18 cellular contexts compared by ENCODE assay signal in the genomic region with DNA sequence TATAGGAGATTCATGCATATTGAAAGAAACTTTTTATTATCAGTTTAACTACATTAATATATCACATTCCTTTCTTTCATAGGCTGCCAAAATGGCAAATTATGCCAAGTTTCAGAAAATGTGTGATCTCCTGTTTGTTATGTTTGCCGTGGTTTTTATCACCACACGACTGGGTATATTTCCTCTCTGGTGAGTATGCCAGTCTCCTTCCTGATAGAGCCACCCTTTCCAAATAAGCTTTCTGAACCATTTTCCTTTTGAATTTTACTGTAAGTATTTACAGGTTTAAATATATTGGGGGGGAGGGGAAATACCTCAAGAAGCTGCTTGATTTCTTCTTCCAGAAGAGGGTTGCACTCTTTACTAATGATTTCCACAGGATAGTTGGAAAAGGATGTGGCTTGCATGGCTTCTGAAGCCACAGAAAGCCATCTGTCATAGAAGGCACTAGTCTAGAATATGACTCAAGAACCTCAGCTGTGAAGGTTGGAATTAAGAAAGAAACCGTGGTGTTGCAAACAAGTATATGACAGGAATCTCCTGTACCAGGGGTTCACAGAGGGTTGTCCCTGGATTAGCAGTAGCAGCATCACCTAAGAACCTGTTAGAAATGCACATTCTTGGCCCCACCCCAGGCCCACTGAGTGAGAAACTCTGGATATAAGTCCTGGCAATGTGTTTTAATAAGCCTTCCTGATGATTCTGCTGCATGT.
A peak's percentile ranks its signal among the peaks of the same experiment; 100 is the strongest.
DNase-seq lines count a peak whose midpoint lies in the region; ATAC-seq, FAIRE-seq and TF ChIP-seq lines count a peak whose summit lies in the region.
"Had no signal": no experiment of that assay in that cellular context is flagged by ENCODE, and none has a peak within 500 bp of the region (broad histone marks: within the 10 kb centered on the region; RNA-seq: fewer than 3 reads in every experiment).

No MANE protein-coding gene starts in this region.

- H3K4me3 Mint-ChIP-seq in T-cell = no peak overlapping the region
- H3K4me3 Mint-ChIP-seq: activated CD4-positive, alpha-beta T cell treated with anti-CD3 and anti-CD28 coated beads, Interleukin-2, amount 10 ng/mL, durations not matched to agents 24 days and 14 days; GM23338 had no signal

- peak in 3 of 4 experiments; percentile 36 to 59 (median 36) for ATAC-seq in T-cell (replicated peaks in 1 of 4)
- no peak for ATAC-seq in HG03521 (IDR thresholded peaks at IDR 0.05; ENCODE audit: unreplicated experiment)
- ATAC-seq in left cardiac atrium = no peak
- ATAC-seq: gastroesophageal sphincter, GM23338, right cardiac atrium had no signal

- H3K27me3 Mint-ChIP-seq in T-cell = no peaks in the 10 kb centered on the region
- H3K27me3 Mint-ChIP-seq: activated CD4-positive, alpha-beta T cell treated with anti-CD3 and anti-CD28 coated beads, Interleukin-2, amount 10 ng/mL, durations not matched to agents 24 days and 14 days had no signal

- no peak for TF ChIP-seq CTCF in epithelial cell of esophagus (IDR thresholded peaks at IDR 0.05; ENCODE audit: insufficient read depth, low read depth, low read length, missing control alignments)

- peak; percentile 4 for DNase-seq in stimulated activated CD4-positive, alpha-beta T cell treated with anti-CD3 and anti-CD28 coated beads, Interleukin-4, amount 100 ng/mL, for 24 hours
- DNase-seq in stimulated activated CD4-positive, alpha-beta T cell treated with anti-CD3 and anti-CD28 coated beads, Interleukin-4, amount 100 ng/mL, for 4 hours = no peak
- DNase-seq in T-cell (no peak), epithelial cell of esophagus (ENCODE audit: low read depth) (peak; percentile 55), frontal cortex (ENCODE audit: low spot score in 2 of 2) (no peak), NCI-H526 treated with DMSO at 0.1 percent for 48 hours (lab: John Stamatoyannopoulos, UW) (no peak), left cardiac atrium (no peak)
- DNase-seq: activated CD4-positive, alpha-beta T cell treated with anti-CD3 and anti-CD28 coated beads, Interleukin-2, amount 10 ng/mL, durations not matched to agents 24 days and 14 days; activated effector memory CD4-positive, alpha-beta T cell treated with Interleukin-2 at 50 U/mL for 16 hours; caudate nucleus; DMS153; NCI-H1105; NCI-H2171; right cardiac atrium; transverse colon had no signal

- peaks cover 21 to 38% (median 24%) of the 10 kb centered on the region in 3 donors for H3K4me1 Mint-ChIP-seq in T-cell
- H3K4me1 Mint-ChIP-seq: GM23338 had no signal

- H3K9me3 Mint-ChIP-seq in T-cell = no peaks in the 10 kb centered on the region
- H3K9me3 Mint-ChIP-seq: activated CD4-positive, alpha-beta T cell treated with anti-CD3 and anti-CD28 coated beads, Interleukin-2, amount 10 ng/mL, durations not matched to agents 24 days and 14 days; GM23338 had no signal

- intact Hi-C loops in left cardiac atrium (cut with DNase I) = loop anchor here in 1 of 2 donors (10.0 kb wide), 1 partner anchor 47 kb away; no protein-coding TSS in a partner anchor

- POLR2A ChIA-PET in T-cell (lab: Charles Lee) = interaction anchor here in 1 of 2 donors (0.5 kb wide), 1 partner anchor 28 kb away, joined by 3 read pairs; no protein-coding TSS in a partner anchor

- CTCF ChIA-PET in T-cell (lab: Charles Lee) = interaction anchor here in 1 of 2 donors (0.6 kb wide), 1 partner anchor 10 kb away, joined by 3 read pairs; no protein-coding TSS in a partner anchor

- peak overlapping the region; percentile 4 to 59 for H3K27ac Mint-ChIP-seq in T-cell
- H3K27ac Mint-ChIP-seq: activated CD4-positive, alpha-beta T cell treated with anti-CD3 and anti-CD28 coated beads, Interleukin-2, amount 10 ng/mL, durations not matched to agents 24 days and 14 days had no signal

- peaks cover 40% of the 10 kb centered on the region for H3K36me3 Mint-ChIP-seq in T-cell

- FAIRE-seq in frontal cortex (lab: Jason Lieb, UNC) = no peak

- H3K4me3 ChIP-seq in epithelial cell of esophagus (ENCODE audit: low read length) = no peak overlapping the region
- H3K4me3 ChIP-seq: gastroesophageal sphincter, GM23338, transverse colon had no signal

Comparison
In these comparisons a context has a peak if more than half of its experiments do, and no peak if none do; other contexts are left out.
1. DNase-seq: peak in stimulated activated CD4-positive, alpha-beta T cell treated with anti-CD3 and anti-CD28 coated beads, Interleukin-4, amount 100 ng/mL, for 24 hours (single experiment) and epithelial cell of esophagus (single experiment); none in stimulated activated CD4-positive, alpha-beta T cell treated with anti-CD3 and anti-CD28 coated beads, Interleukin-4, amount 100 ng/mL, for 4 hours (0 of 2), T-cell (0 of 34), frontal cortex (0 of 2), NCI-H526 treated with DMSO at 0.1 percent for 48 hours (single experiment) and left cardiac atrium (single experiment).
2. ATAC-seq: peak in T-cell (3 of 4); none in HG03521 (single experiment) and left cardiac atrium (0 of 2).